27 cellular contexts compared by ENCODE assay signal in genomic region chr10:122225324-122225723, GRCh38. TPM values are rescaled to one million over a fixed set of nuclear protein-coding genes. Genes with fewer than 3 reads are reported as not detected.
DNase-seq lines count a peak whose midpoint lies in the region; ATAC-seq and TF ChIP-seq lines count a peak whose summit lies in the region.
"Had no signal": no experiment of that assay in that cellular context is flagged by ENCODE, and none has a peak within 500 bp of the region (broad histone marks: within the 10 kb centered on the region; RNA-seq: fewer than 3 reads in every experiment).

No MANE protein-coding gene starts in this region.

- H3K4me3 ChIP-seq in BLaER1 treated with 17β-estradiol and CSF1 and Interleukin-3, amounts not matched to agents 10 nM and 100 nM, result no peak overlapping the region
- no peak overlapping the region for H3K4me3 ChIP-seq in osteoblast (ENCODE audit: insufficient read depth, low read length)
- H3K4me3 ChIP-seq in naive thymus-derived CD4-positive, alpha-beta T cell (ENCODE audit: low read length), result no peak overlapping the region
- H3K4me3 ChIP-seq: MG63 had no signal

- peak overlapping the region in 6 of 11 experiments; percentile 2 to 91 (median 72); a peak in 10 of 22 replicates for H3K9ac ChIP-seq in BLaER1 treated with 17β-estradiol and CSF1 and Interleukin-3, amounts not matched to agents 10 nM and 100 nM

- peak overlapping the region in 7 of 11 experiments; percentile 4 to 98 (median 85); a peak in 12 of 22 replicates for H3K27ac ChIP-seq in BLaER1 treated with 17β-estradiol and CSF1 and Interleukin-3, amounts not matched to agents 10 nM and 100 nM
- H3K27ac ChIP-seq in osteoblast (ENCODE audit: low read depth, low read length), result no peak overlapping the region
- no peak overlapping the region for H3K27ac ChIP-seq in naive thymus-derived CD4-positive, alpha-beta T cell (ENCODE audit: low read depth, low read length)
- H3K27ac ChIP-seq: RWPE1 had no signal

- H3K9me3 Mint-ChIP-seq in activated CD4-positive, alpha-beta T cell treated with anti-CD3 and anti-CD28 coated beads for 36 hours (ENCODE audit: low read depth), result no peaks in the 10 kb centered on the region
- H3K9me3 Mint-ChIP-seq in naive thymus-derived CD4-positive, alpha-beta T cell, result no peaks in the 10 kb centered on the region
- H3K9me3 Mint-ChIP-seq: T-cell had no signal

- no peak overlapping the region for H3K27ac Mint-ChIP-seq in activated CD4-positive, alpha-beta T cell treated with anti-CD3 and anti-CD28 coated beads for 36 hours
- H3K27ac Mint-ChIP-seq in naive thymus-derived CD4-positive, alpha-beta T cell, result no peak overlapping the region
- H3K27ac Mint-ChIP-seq: CD14-positive monocyte, T-cell had no signal

- H3K79me2 ChIP-seq in osteoblast (ENCODE audit: insufficient read depth, low read length), result no peaks in the 10 kb centered on the region

- no peaks in the 10 kb centered on the region for H3K4me1 Mint-ChIP-seq in activated CD4-positive, alpha-beta T cell treated with anti-CD3 and anti-CD28 coated beads for 36 hours
- H3K4me1 Mint-ChIP-seq in naive thymus-derived CD4-positive, alpha-beta T cell, result peaks cover 0 to 1% (median 0%) of the 10 kb centered on the region in 7 donors
- H3K4me1 Mint-ChIP-seq: CD14-positive monocyte, T-cell had no signal

- H3K27me3 ChIP-seq in BLaER1 treated with 17β-estradiol and CSF1 and Interleukin-3, amounts not matched to agents 10 nM and 100 nM, result peaks cover 0 to 23% (median 0%) of the 10 kb centered on the region in 11 experiments; a peak in 1 of 22 replicates
- H3K27me3 ChIP-seq in osteoblast (ENCODE audit: insufficient read depth, low read length), result no peaks in the 10 kb centered on the region
- H3K27me3 ChIP-seq in naive thymus-derived CD4-positive, alpha-beta T cell (ENCODE audit: control insufficient read depth in 2 of 2, insufficient read depth in 2 of 2, low read length in 2 of 2), result no peaks in the 10 kb centered on the region
- H3K27me3 ChIP-seq: MG63 had no signal

- peaks cover 41 to 77% (median 74%) of the 10 kb centered on the region in 10 experiments for H3K4me1 ChIP-seq in BLaER1 treated with 17β-estradiol and CSF1 and Interleukin-3, amounts not matched to agents 10 nM and 100 nM
- H3K4me1 ChIP-seq in osteoblast (ENCODE audit: insufficient read depth, low read length), result no peaks in the 10 kb centered on the region
- no peaks in the 10 kb centered on the region for H3K4me1 ChIP-seq in naive thymus-derived CD4-positive, alpha-beta T cell (ENCODE audit: control insufficient read depth in 2 of 2, insufficient read depth in 2 of 2, low read length in 2 of 2)

- H3K36me3 Mint-ChIP-seq in activated CD4-positive, alpha-beta T cell treated with anti-CD3 and anti-CD28 coated beads for 36 hours (ENCODE audit: low read depth), result no peaks in the 10 kb centered on the region
- H3K36me3 Mint-ChIP-seq in naive thymus-derived CD4-positive, alpha-beta T cell, result no peaks in the 10 kb centered on the region
- H3K36me3 Mint-ChIP-seq: CD14-positive monocyte, T-cell had no signal

- no peak for ATAC-seq in activated CD4-positive, alpha-beta T cell treated with anti-CD3 and anti-CD28 coated beads for 36 hours
- no peak for ATAC-seq in naive thymus-derived CD4-positive, alpha-beta T cell
- ATAC-seq: T-cell had no signal

- POLR2A ChIA-PET in activated CD4-positive, alpha-beta T cell treated with anti-CD3 and anti-CD28 coated beads for 36 hours (lab: Charles Lee), result no interaction called here
- POLR2A ChIA-PET in naive thymus-derived CD4-positive, alpha-beta T cell (lab: Charles Lee), result no interaction called here

- no peak overlapping the region for H2AFZ ChIP-seq in osteoblast (ENCODE audit: low read length)

- H3K4me3 Mint-ChIP-seq in activated CD4-positive, alpha-beta T cell treated with anti-CD3 and anti-CD28 coated beads for 36 hours, result no peak overlapping the region
- no peak overlapping the region for H3K4me3 Mint-ChIP-seq in naive thymus-derived CD4-positive, alpha-beta T cell
- H3K4me3 Mint-ChIP-seq: CD14-positive monocyte, T-cell had no signal

- CTCF ChIA-PET in activated CD4-positive, alpha-beta T cell treated with anti-CD3 and anti-CD28 coated beads for 36 hours (lab: Charles Lee), result interaction anchor here (0.5 to 0.6 kb wide), 2 partner anchors 146 to 167 kb away, joined by 3 to 4 read pairs; no protein-coding TSS in a partner anchor
- CTCF ChIA-PET in naive thymus-derived CD4-positive, alpha-beta T cell (lab: Charles Lee), result interaction anchor here (0.7 kb wide), 1 partner anchor 1751 kb away, joined by 4 read pairs; no protein-coding TSS in a partner anchor

- no peaks in the 10 kb centered on the region for H4K20me1 ChIP-seq in BLaER1 treated with 17β-estradiol and CSF1 and Interleukin-3, amounts not matched to agents 10 nM and 100 nM
- no peaks in the 10 kb centered on the region for H4K20me1 ChIP-seq in osteoblast (ENCODE audit: insufficient read depth, low read length)

- H3K27me3 Mint-ChIP-seq in activated CD4-positive, alpha-beta T cell treated with anti-CD3 and anti-CD28 coated beads for 36 hours, result peaks cover 10% of the 10 kb centered on the region
- H3K27me3 Mint-ChIP-seq in naive thymus-derived CD4-positive, alpha-beta T cell, result peaks cover 3 to 21% (median 16%) of the 10 kb centered on the region in 5 donors

- H3K4me2 ChIP-seq in BLaER1 treated with 17β-estradiol and CSF1 and Interleukin-3, amounts not matched to agents 10 nM and 100 nM, result peak overlapping the region; percentile 70 to 96 (median 89)
- no peak overlapping the region for H3K4me2 ChIP-seq in osteoblast (ENCODE audit: insufficient read depth, low read length)

- intact Hi-C loops in activated CD4-positive, alpha-beta T cell treated with anti-CD3 and anti-CD28 coated beads for 36 hours (cut with DNase I, micrococcal nuclease), result no loop called here
- intact Hi-C loops in naive thymus-derived CD4-positive, alpha-beta T cell (cut with micrococcal nuclease), result no loop called here

- H3K9me3 ChIP-seq in BLaER1 treated with 17β-estradiol and CSF1 and Interleukin-3, amounts not matched to agents 10 nM and 100 nM (replicated peaks in 1 of 11), result no peaks in the 10 kb centered on the region
- no peaks in the 10 kb centered on the region for H3K9me3 ChIP-seq in osteoblast (ENCODE audit: low read depth, low read length)
- no peaks in the 10 kb centered on the region for H3K9me3 ChIP-seq in naive thymus-derived CD4-positive, alpha-beta T cell (ENCODE audit: control insufficient read depth in 2 of 3, low read length in 3 of 3)
- H3K9me3 ChIP-seq: MG63 had no signal

- DNase-seq in GF-D8 (lab: John Stamatoyannopoulos, UW), result peak; percentile 11
- DNase-seq in NOMO-1 treated with DMSO at 0.1 percent for 48 hours (lab: John Stamatoyannopoulos, UW; ENCODE audit: unreplicated experiment), result peak; percentile 52
- peak; percentile 14 for DNase-seq in osteoblast (ENCODE audit: insufficient read length, low spot score, missing footprints)
- no peak for DNase-seq in NCI-H446 treated with DMSO at 0.1 percent for 48 hours (lab: John Stamatoyannopoulos, UW)
- no peak for DNase-seq in activated CD4-positive, alpha-beta T cell treated with anti-CD3 and anti-CD28 coated beads for 36 hours
- DNase-seq in naive thymus-derived CD4-positive, alpha-beta T cell, result no peak
- DNase-seq: Calu3, DMS153, DND-41, H7, KG1, MG63, NCI-H1092 treated with DMSO at 0.1 percent for 48 hours, NCI-H1436, NCI-H187, NCI-H2081 treated with DMSO at 0.1 percent for 48 hours, NCI-H2171, NCI-H226, NCI-H510A treated with DMSO at 0.1 percent for 48 hours, SHP77, T-cell had no signal

- peaks cover 0 to 67% (median 42%) of the 10 kb centered on the region in 11 experiments; a peak in 16 of 22 replicates for H3K36me3 ChIP-seq in BLaER1 treated with 17β-estradiol and CSF1 and Interleukin-3, amounts not matched to agents 10 nM and 100 nM
- no peaks in the 10 kb centered on the region for H3K36me3 ChIP-seq in osteoblast (ENCODE audit: insufficient read depth, low read length)
- no peaks in the 10 kb centered on the region for H3K36me3 ChIP-seq in naive thymus-derived CD4-positive, alpha-beta T cell (ENCODE audit: control insufficient read depth in 2 of 3, insufficient read depth in 3 of 3, low read length in 3 of 3)
- H3K36me3 ChIP-seq: MG63 had no signal

- no peak for TF ChIP-seq CTCF in osteoblast (IDR thresholded peaks at IDR 0.05; ENCODE audit: extremely low read depth, low read depth, low read length)

RNA-seq across cellular contexts. Expression of gene BTBD16, which starts 45.8 kb away (rescaled TPM):
- not detected in 2 replicates for total RNA-seq in osteoblast
- not detected for total RNA-seq in activated CD4-positive, alpha-beta T cell treated with anti-CD3 and anti-CD28 coated beads for 36 hours
- total RNA-seq in naive thymus-derived CD4-positive, alpha-beta T cell, result not detected
- not detected for polyA plus RNA-seq in naive thymus-derived CD4-positive, alpha-beta T cell
- total RNA-seq: A673, HT1080, SK-MEL-5, T-cell had no signal
- polyA plus RNA-seq: CD14-positive monocyte had no signal

Comparison
In these comparisons a context has a peak if more than half of its experiments do, and no peak if none do; other contexts are left out.
1. H3K27ac ChIP-seq: peak in BLaER1 treated with 17β-estradiol and CSF1 and Interleukin-3, amounts not matched to agents 10 nM and 100 nM (7 of 11); none in osteoblast (single experiment) and naive thymus-derived CD4-positive, alpha-beta T cell (single experiment).
2. DNase-seq: peak in GF-D8 (single experiment), NOMO-1 treated with DMSO at 0.1 percent for 48 hours (single experiment) and osteoblast (single experiment); none in NCI-H446 treated with DMSO at 0.1 percent for 48 hours (single experiment), activated CD4-positive, alpha-beta T cell treated with anti-CD3 and anti-CD28 coated beads for 36 hours (single experiment) and naive thymus-derived CD4-positive, alpha-beta T cell (0 of 9).